In the genomic region with DNA sequence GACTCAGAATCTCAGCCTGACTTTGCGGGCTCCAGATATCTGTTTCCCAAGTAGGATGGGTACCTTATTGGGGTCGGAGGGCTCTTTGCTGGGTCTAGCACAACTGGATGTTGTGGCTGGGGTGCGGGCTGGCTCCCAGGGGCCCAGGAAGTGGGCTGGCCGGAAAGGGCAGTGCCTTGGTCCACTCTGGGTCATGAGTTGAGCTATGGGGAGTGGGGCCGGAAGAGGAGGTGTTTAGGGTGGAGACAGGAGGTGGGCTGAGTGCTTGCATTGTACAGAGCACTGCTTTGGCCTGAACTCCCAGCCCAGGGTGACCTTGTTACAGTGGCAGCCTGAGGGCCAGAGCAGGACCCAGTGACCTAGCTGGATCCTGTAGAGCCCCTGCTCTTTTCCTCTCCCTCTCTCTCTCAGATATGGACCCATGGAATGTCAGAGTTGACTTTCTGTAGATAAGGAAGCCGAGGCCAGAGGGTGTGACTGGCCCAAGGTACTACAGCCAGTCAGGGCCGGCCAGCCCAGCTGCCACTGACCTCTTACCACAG, we compare ENCODE assay signal across 8 cellular contexts. TPM values are rescaled to one million over a fixed set of nuclear protein-coding genes. Genes with fewer than 3 reads are reported as not detected.
A peak's percentile ranks its signal among the peaks of the same experiment; 100 is the strongest.
DNase-seq lines count a peak whose midpoint lies in the region; ATAC-seq and TF ChIP-seq lines count a peak whose summit lies in the region.

No MANE protein-coding gene starts in this region.

- no peaks in the 10 kb centered on the region for H3K9me3 ChIP-seq in vagina

- peaks cover 14% of the 10 kb centered on the region for H3K4me1 Mint-ChIP-seq in activated naive CD4-positive, alpha-beta T cell treated with anti-CD3 and anti-CD28 coated beads, Interleukin-2, amount 50 U/mL, for 24 hours
- H3K4me1 Mint-ChIP-seq in memory B cell: peaks cover 4% of the 10 kb centered on the region

- no peak for TF ChIP-seq POLR2A in vagina (IDR thresholded peaks at IDR 0.05)

- H3K4me3 Mint-ChIP-seq in activated naive CD4-positive, alpha-beta T cell treated with anti-CD3 and anti-CD28 coated beads, Interleukin-2, amount 50 U/mL, for 24 hours: peak overlapping the region; percentile 76
- peak overlapping the region; percentile 74 for H3K4me3 Mint-ChIP-seq in memory B cell

- no peak for DNase-seq in activated naive CD4-positive, alpha-beta T cell treated with anti-CD3 and anti-CD28 coated beads, Interleukin-2, amount 50 U/mL, for 72 hours (ENCODE audit: low spot score in 2 of 2)
- no peak for DNase-seq in caudate nucleus (lab: John Stamatoyannopoulos, UW)
- no peak for DNase-seq in memory B cell (ENCODE audit: low spot score in 2 of 2)
- no peak for DNase-seq in vagina (ENCODE audit: extremely low spot score in 2 of 2)
- no peak for DNase-seq in NCI-H1092 (lab: John Stamatoyannopoulos, UW)
- no peak for DNase-seq in germinal center (ENCODE audit: low spot score)
- DNase-seq in activated CD4-positive, CD25-positive, alpha-beta regulatory T cell treated with anti-CD3 and anti-CD28 coated beads, Interleukin-2, amount 50 U/mL, for 72 hours: no peak

- intact Hi-C loops in vagina (cut with DNase I): no loop called here

- H3K27me3 Mint-ChIP-seq in activated naive CD4-positive, alpha-beta T cell treated with anti-CD3 and anti-CD28 coated beads, Interleukin-2, amount 50 U/mL, for 24 hours: no peaks in the 10 kb centered on the region
- peaks cover 21% of the 10 kb centered on the region for H3K27me3 Mint-ChIP-seq in memory B cell

- H3K36me3 Mint-ChIP-seq in activated naive CD4-positive, alpha-beta T cell treated with anti-CD3 and anti-CD28 coated beads, Interleukin-2, amount 50 U/mL, for 24 hours: peaks cover 2% of the 10 kb centered on the region
- H3K36me3 Mint-ChIP-seq in activated naive CD4-positive, alpha-beta T cell treated with anti-CD3 and anti-CD28 coated beads, Interleukin-2, amount 50 U/mL, for 72 hours: no peaks in the 10 kb centered on the region
- H3K36me3 Mint-ChIP-seq in memory B cell: peaks cover 4% of the 10 kb centered on the region

- no peaks in the 10 kb centered on the region for H3K9me3 Mint-ChIP-seq in activated naive CD4-positive, alpha-beta T cell treated with anti-CD3 and anti-CD28 coated beads, Interleukin-2, amount 50 U/mL, for 24 hours
- H3K9me3 Mint-ChIP-seq in activated naive CD4-positive, alpha-beta T cell treated with anti-CD3 and anti-CD28 coated beads, Interleukin-2, amount 50 U/mL, for 72 hours: no peaks in the 10 kb centered on the region
- H3K9me3 Mint-ChIP-seq in memory B cell: no peaks in the 10 kb centered on the region

- no peak for TF ChIP-seq CTCF in vagina (IDR thresholded peaks at IDR 0.05)

- H3K27ac Mint-ChIP-seq in activated naive CD4-positive, alpha-beta T cell treated with anti-CD3 and anti-CD28 coated beads, Interleukin-2, amount 50 U/mL, for 24 hours: no peak overlapping the region
- no peak overlapping the region for H3K27ac Mint-ChIP-seq in activated naive CD4-positive, alpha-beta T cell treated with anti-CD3 and anti-CD28 coated beads, Interleukin-2, amount 50 U/mL, for 72 hours
- no peak overlapping the region for H3K27ac Mint-ChIP-seq in memory B cell

- peaks cover 81% of the 10 kb centered on the region for H3K4me1 ChIP-seq in vagina

- H3K27ac ChIP-seq in caudate nucleus (ENCODE audit: low read depth, low read length): peak overlapping the region; percentile 96
- peak overlapping the region; percentile 90 for H3K27ac ChIP-seq in vagina

- peak overlapping the region; percentile 43 to 55 for H3K4me3 ChIP-seq in vagina

- ATAC-seq in activated naive CD4-positive, alpha-beta T cell treated with anti-CD3 and anti-CD28 coated beads, Interleukin-2, amount 50 U/mL, for 72 hours: no peak
- ATAC-seq in memory B cell (ENCODE audit: low read depth): no peak

- peaks cover 0 to 23% of the 10 kb centered on the region in 2 donors for H3K36me3 ChIP-seq in vagina

- H3K27me3 ChIP-seq in vagina: no peaks in the 10 kb centered on the region

RNA-seq across cellular contexts. Expression of a gene that starts 13.2 kb away (rescaled TPM):
- 1 to 10 TPM; 5.1 to 5.7 TPM for total RNA-seq in activated naive CD4-positive, alpha-beta T cell treated with anti-CD3 and anti-CD28 coated beads, Interleukin-2, amount 50 U/mL, for 72 hours
- 119 TPM for total RNA-seq in vagina

RNA-seq across cellular contexts. Expression of a gene that starts 48.4 kb away (rescaled TPM):
- 100 to 1,000 TPM; 134 to 180 TPM for total RNA-seq in activated naive CD4-positive, alpha-beta T cell treated with anti-CD3 and anti-CD28 coated beads, Interleukin-2, amount 50 U/mL, for 72 hours
- 78.6 TPM for total RNA-seq in vagina

RNA-seq across cellular contexts. Expression of a gene that starts 54.9 kb away (rescaled TPM):
- total RNA-seq in activated naive CD4-positive, alpha-beta T cell treated with anti-CD3 and anti-CD28 coated beads, Interleukin-2, amount 50 U/mL, for 72 hours: 10 to 100 TPM in 1 of 2 donors, 1 to 10 TPM in 1; 8.1 to 14.4 TPM
- 30.0 TPM for total RNA-seq in vagina

RNA-seq across cellular contexts. Expression of a gene that starts 58.9 kb away (rescaled TPM):
- total RNA-seq in activated naive CD4-positive, alpha-beta T cell treated with anti-CD3 and anti-CD28 coated beads, Interleukin-2, amount 50 U/mL, for 72 hours: not detected
- 0.25 TPM for total RNA-seq in vagina

Comparison
In these comparisons a context has a peak if more than half of its experiments do, and no peak if none do; other contexts are left out.
1. RNA of a gene that starts 13.2 kb away (total RNA-seq): 119 TPM in vagina (single experiment); 5.1 to 5.7 TPM in activated naive CD4-positive, alpha-beta T cell treated with anti-CD3 and anti-CD28 coated beads, Interleukin-2, amount 50 U/mL, for 72 hours; every median in the first group is over 10 times any median in the second.